Comparison of ENCODE assay signal across 8 cellular contexts in the genomic region with DNA sequence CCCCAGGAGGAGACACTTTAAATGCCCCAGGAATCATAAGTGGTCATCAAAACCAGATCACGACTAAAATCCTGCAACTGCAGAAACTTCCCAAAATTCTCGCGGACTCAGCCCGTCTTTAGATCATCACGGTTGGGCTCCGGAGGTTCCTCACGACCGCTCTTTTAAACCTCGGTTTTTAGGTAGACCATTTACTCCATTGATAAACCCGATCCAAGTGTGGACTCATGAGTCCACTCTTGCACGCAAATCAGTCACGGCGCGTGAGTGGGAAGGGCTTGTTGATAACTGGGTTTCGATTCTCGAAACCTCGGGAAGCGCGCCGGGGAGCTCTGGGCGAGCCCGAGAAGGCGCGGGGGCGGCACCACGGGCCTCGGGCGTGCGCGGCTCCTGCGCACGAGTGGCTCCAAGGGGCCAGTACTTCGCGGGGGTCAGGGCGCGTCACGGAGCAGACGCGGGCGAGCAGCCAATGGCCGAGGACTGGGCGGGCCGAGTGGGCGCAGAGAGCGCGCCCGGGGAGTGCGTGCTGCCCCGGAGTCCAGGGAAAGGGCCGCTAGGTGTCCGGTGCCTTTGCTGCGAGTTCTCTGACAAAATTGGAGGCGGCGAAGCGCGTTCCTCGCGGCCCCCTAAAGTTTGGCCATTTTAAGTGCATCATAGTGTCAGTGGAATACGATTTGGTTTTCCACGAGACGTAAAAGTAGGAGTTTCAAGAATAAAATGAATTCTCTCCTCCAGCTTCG. TPM values are rescaled to one million over a fixed set of nuclear protein-coding genes. Genes with fewer than 3 reads are reported as not detected.
DNase-seq lines count a peak whose midpoint lies in the region; ATAC-seq, FAIRE-seq and TF ChIP-seq lines count a peak whose summit lies in the region.

No MANE protein-coding gene starts in this region.

- peaks cover 33% of the 10 kb centered on the region for H3K4me1 Mint-ChIP-seq in Calu3 (ENCODE audit: low read depth, unreplicated experiment)
- peaks cover 15% of the 10 kb centered on the region for H3K4me1 Mint-ChIP-seq in nephron

- H3K27ac Mint-ChIP-seq in Calu3 (ENCODE audit: unreplicated experiment), result peak overlapping the region; percentile 54
- H3K27ac Mint-ChIP-seq in nephron, result peak overlapping the region; percentile 91 to 97 (median 93)

- BruUV-seq in Calu3 (replicated peaks; lab: Mats Ljungman, UMichigan), result TSS peak; percentile 95

- DNase-seq in Calu3 (peak; percentile 87), HTR-8/SVneo (ENCODE audit: insufficient read length, low spot score) (peak; percentile 75), SHP77 (lab: John Stamatoyannopoulos, UW) (peak; percentile 76 to 86), fibroblast of the conjunctiva (ENCODE audit: low read depth) (peak; percentile 85)
- peak; percentile 53 for DNase-seq in activated gamma-delta T cell treated with anti-CD3 and anti-CD28 coated beads, Interleukin-2, amount 50 U/mL, for 16 hours (ENCODE audit: low read depth)
- peak; percentile 70 for DNase-seq in stimulated activated naive CD8-positive, alpha-beta T cell treated with anti-CD3 and anti-CD28 coated beads, Interleukin-15, Interleukin-2, amounts not matched to agents 100 U/mL and 50 U/mL, for 24 hours

- H3K9me3 Mint-ChIP-seq in Calu3 (ENCODE audit: low read depth, unreplicated experiment), result no peaks in the 10 kb centered on the region
- no peaks in the 10 kb centered on the region for H3K9me3 Mint-ChIP-seq in nephron

- H3K27me3 Mint-ChIP-seq in Calu3 (ENCODE audit: unreplicated experiment) (peaks cover 13% of the 10 kb centered on the region), nephron (ENCODE audit: low read depth) (peaks cover 54% of the 10 kb centered on the region)

- intact Hi-C loops in Calu3 (cut with micrococcal nuclease; ENCODE audit: unreplicated experiment), result loop anchor here (5.0 to 10.0 kb wide), 7 partner anchors 79 to 1538 kb away; no protein-coding TSS in a partner anchor

- no peak for FAIRE-seq in HTR-8/SVneo (lab: Jason Lieb, UNC)

- CTCF ChIA-PET in Calu3 (lab: Charles Lee), result interaction anchor here (0.5 to 3.3 kb wide), 8 partner anchors 14 to 647 kb away, joined by 3 to 14 read pairs (median 4); no protein-coding TSS in a partner anchor

- TF ChIP-seq CTCF in Calu3 (IDR thresholded peaks at IDR 0.05; ENCODE audit: unreplicated experiment), result no peak
- TF ChIP-seq CTCF in nephron (IDR thresholded peaks at IDR 0.05; ENCODE audit: unreplicated experiment in 3 of 3), result no peak

- H3K4me3 Mint-ChIP-seq in Calu3 (ENCODE audit: low read depth, unreplicated experiment), result peak overlapping the region; percentile 98
- H3K4me3 Mint-ChIP-seq in nephron, result peak overlapping the region; percentile 88 to 98 (median 91)

- H3K36me3 Mint-ChIP-seq in Calu3 (ENCODE audit: insufficient read depth, unreplicated experiment) (peaks cover 50% of the 10 kb centered on the region), nephron (ENCODE audit: low read depth) (no peaks in the 10 kb centered on the region)

- ATAC-seq in GM21390 (IDR thresholded peaks at IDR 0.05; ENCODE audit: unreplicated experiment), result peak; percentile 42
- peak; percentile 61 for ATAC-seq in stimulated activated naive CD8-positive, alpha-beta T cell treated with anti-CD3 and anti-CD28 coated beads, Interleukin-15, Interleukin-2, amounts not matched to agents 100 U/mL and 50 U/mL, for 24 hours

RNA-seq across cellular contexts. Expression of a gene that starts 0.7 kb away (rescaled TPM):
- 9.7 and 17.4 TPM in 2 replicates for total RNA-seq in Calu3 (2022)

Comparison
In these comparisons a context has a peak if more than half of its experiments do, and no peak if none do; other contexts are left out.
1. Peak in every context shown above with its lines: DNase-seq and ATAC-seq.